ENCODE assay signal across 8 cellular contexts in the genomic region with DNA sequence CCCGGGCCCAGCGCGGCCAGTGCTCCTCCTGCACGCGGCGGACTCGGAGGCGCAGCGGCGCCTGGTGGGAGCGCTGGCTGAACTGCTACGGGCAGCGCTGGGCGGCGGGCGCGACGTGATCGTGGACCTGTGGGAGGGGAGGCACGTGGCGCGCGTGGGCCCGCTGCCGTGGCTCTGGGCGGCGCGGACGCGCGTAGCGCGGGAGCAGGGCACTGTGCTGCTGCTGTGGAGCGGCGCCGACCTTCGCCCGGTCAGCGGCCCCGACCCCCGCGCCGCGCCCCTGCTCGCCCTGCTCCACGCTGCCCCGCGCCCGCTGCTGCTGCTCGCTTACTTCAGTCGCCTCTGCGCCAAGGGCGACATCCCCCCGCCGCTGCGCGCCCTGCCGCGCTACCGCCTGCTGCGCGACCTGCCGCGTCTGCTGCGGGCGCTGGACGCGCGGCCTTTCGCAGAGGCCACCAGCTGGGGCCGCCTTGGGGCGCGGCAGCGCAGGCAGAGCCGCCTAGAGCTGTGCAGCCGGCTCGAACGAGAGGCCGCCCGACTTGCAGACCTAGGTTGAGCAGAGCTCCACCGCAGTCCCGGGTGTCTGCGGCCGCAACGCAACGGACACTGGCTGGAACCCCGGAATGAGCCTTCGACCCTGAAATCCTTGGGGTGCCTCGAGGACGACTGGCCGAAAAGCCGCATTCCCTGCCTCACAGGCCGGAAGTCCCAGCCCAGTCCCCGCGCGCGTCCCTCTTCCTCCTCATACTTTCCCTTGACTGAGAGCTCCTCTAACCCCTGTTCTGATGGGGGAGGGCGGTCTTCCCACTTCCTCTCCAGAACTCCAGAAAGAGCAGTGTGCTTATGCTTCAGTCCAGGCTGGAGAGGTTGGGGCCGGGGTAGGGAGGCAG. TPM values are rescaled to one million over a fixed set of nuclear protein-coding genes. Genes with fewer than 3 reads are reported as not detected.
DNase-seq lines count a peak whose midpoint lies in the region; ATAC-seq and TF ChIP-seq lines count a peak whose summit lies in the region.

No MANE protein-coding gene starts in this region.

- H3K4me1 ChIP-seq in cardiac muscle cell (ENCODE audit: low read depth) (peaks cover 16% of the 10 kb centered on the region), osteoblast (ENCODE audit: insufficient read depth, low read length) (peaks cover 53% of the 10 kb centered on the region)

- H3K79me2 ChIP-seq in osteoblast (ENCODE audit: insufficient read depth, low read length), result peaks cover 16% of the 10 kb centered on the region

- H4K20me1 ChIP-seq in osteoblast (ENCODE audit: insufficient read depth, low read length), result peaks cover 2% of the 10 kb centered on the region

- TF ChIP-seq POLR2A in GM18951 (IDR thresholded peaks at IDR 0.05; ENCODE audit: extremely low read depth, insufficient read depth, insufficient read length), result peak; percentile 20

- H3K27ac Mint-ChIP-seq in activated naive CD8-positive, alpha-beta T cell, result no peak overlapping the region

- H3K36me3 ChIP-seq in cardiac muscle cell (no peaks in the 10 kb centered on the region), osteoblast (ENCODE audit: insufficient read depth, low read length) (no peaks in the 10 kb centered on the region)

- H3K36me3 Mint-ChIP-seq in activated naive CD8-positive, alpha-beta T cell, result peaks cover 2% of the 10 kb centered on the region

- H3K4me3 Mint-ChIP-seq in activated naive CD8-positive, alpha-beta T cell, result peak overlapping the region; percentile 74

- H3K4me1 Mint-ChIP-seq in activated naive CD8-positive, alpha-beta T cell (ENCODE audit: low read depth), result peaks cover 14% of the 10 kb centered on the region

- in situ Hi-C loops in GM18951 (cut with MboI; ENCODE audit: low sequenced_read_pairs, unreplicated experiment), result no loop called here

- H3K4me3 ChIP-seq in cardiac muscle cell, result peak overlapping the region; percentile 27
- H3K4me3 ChIP-seq in osteoblast (ENCODE audit: insufficient read depth, low read length), result peak overlapping the region; percentile 74

- H3K9me3 Mint-ChIP-seq in activated naive CD8-positive, alpha-beta T cell (ENCODE audit: low read depth), result no peaks in the 10 kb centered on the region

- H3K4me2 ChIP-seq in osteoblast (ENCODE audit: insufficient read depth, low read length), result peak overlapping the region; percentile 93

- DNase-seq in AG09319 (ENCODE audit: extremely low read depth, low read depth) (no peak), NCI-H524 treated with DMSO at 0.1 percent for 48 hours (lab: John Stamatoyannopoulos, UW) (peak; percentile 51), cardiac muscle cell (ENCODE audit: low read depth in 1 of 2, low spot score in 1 of 2) (peak; percentile 71 to 73), osteoblast (ENCODE audit: insufficient read length, low spot score, missing footprints) (peak; percentile 87)

- H3K27me3 ChIP-seq in cardiac muscle cell, result no peaks in the 10 kb centered on the region
- H3K27me3 ChIP-seq in osteoblast (ENCODE audit: insufficient read depth, low read length), result no peaks in the 10 kb centered on the region

- H3K27ac ChIP-seq in cardiac muscle cell (peak overlapping the region; percentile 44), osteoblast (ENCODE audit: low read depth, low read length) (peak overlapping the region; percentile 73)

- H3K27me3 Mint-ChIP-seq in activated naive CD8-positive, alpha-beta T cell, result peaks cover 2% of the 10 kb centered on the region

- H2AFZ ChIP-seq in osteoblast (ENCODE audit: low read length), result peak overlapping the region; percentile 92

- ATAC-seq in HG03159 (IDR thresholded peaks at IDR 0.05; ENCODE audit: unreplicated experiment) (no peak), GM21447 (IDR thresholded peaks at IDR 0.05; ENCODE audit: unreplicated experiment) (no peak)

- TF ChIP-seq CTCF in AG09319 (IDR thresholded peaks at IDR 0.05; ENCODE audit: low read depth, low read length), result peak; percentile 47
- peak; percentile 54 for TF ChIP-seq CTCF in cardiac muscle cell (IDR thresholded peaks at IDR 0.05; ENCODE audit: low read depth, low read length)
- TF ChIP-seq CTCF in osteoblast (IDR thresholded peaks at IDR 0.05; ENCODE audit: extremely low read depth, low read depth, low read length), result peak; percentile 25

- no peaks in the 10 kb centered on the region for H3K9me3 ChIP-seq in cardiac muscle cell (ENCODE audit: low read depth)
- H3K9me3 ChIP-seq in osteoblast (ENCODE audit: low read depth, low read length), result no peaks in the 10 kb centered on the region

RNA-seq across cellular contexts. Expression of a gene that starts 1.4 kb away (rescaled TPM):
- total RNA-seq in cardiac muscle cell (33.7 and 49.2 TPM in 2 replicates), osteoblast (42.1 and 47.0 TPM in 2 replicates)
- 59.8 and 61.2 TPM in 2 replicates for polyA plus RNA-seq in cardiac muscle cell

RNA-seq across cellular contexts. Expression of a gene that starts 12.8 kb away (rescaled TPM):
- total RNA-seq in cardiac muscle cell (1.3 and 3.7 TPM in 2 replicates), osteoblast (0.29 and 0.72 TPM in 2 replicates)
- polyA plus RNA-seq in cardiac muscle cell, result 0.89 and 1.2 TPM in 2 replicates

RNA-seq across cellular contexts. Expression of a gene that starts 18.1 kb away (rescaled TPM):
- total RNA-seq in cardiac muscle cell, result 151 and 178 TPM in 2 replicates
- polyA plus RNA-seq in cardiac muscle cell, result 179 and 225 TPM in 2 replicates
- 7.6 and 10.3 TPM in 2 replicates for total RNA-seq in osteoblast

RNA-seq across cellular contexts. Expression of a gene that starts 25.1 kb away (rescaled TPM):
- total RNA-seq in cardiac muscle cell (42.0 and 58.0 TPM in 2 replicates), osteoblast (21.8 and 26.1 TPM in 2 replicates)
- polyA plus RNA-seq in cardiac muscle cell, result 50.6 TPM in 2 replicates

RNA-seq across cellular contexts. Expression of a gene that starts 35.4 kb away (rescaled TPM):
- total RNA-seq in cardiac muscle cell (not detected in 2 replicates), osteoblast (not detected in 2 replicates)
- polyA plus RNA-seq in cardiac muscle cell, result 0.37 TPM in 1 of 2 replicates, not detected in the other

Comparison
In these comparisons a context has a peak if more than half of its experiments do, and no peak if none do; other contexts are left out.
1. RNA of a gene that starts 18.1 kb away (total RNA-seq): 151 to 178 TPM in cardiac muscle cell; 7.6 to 10.3 TPM in osteoblast; every median in the first group is over 10 times any median in the second.
2. Peak in every context shown above with its lines, with median percentiles within 50 percentile points of each other: CTCF ChIP-seq.